1 cellular context compared by ENCODE assay signal in genomic region chr16:29807426-29808218, GRCh38.
TF ChIP-seq lines count a peak whose summit lies in the region.

No MANE protein-coding gene starts in this region.

TF ChIP-seq in HepG2, 621 proteins besides CTCF, POLR2A, EP300 and RAD21 (continued from another document and continues in another):
- TF ChIP-seq HNF1A (IDR thresholded peaks at IDR 0.05; ENCODE audit: low read depth) = no peak
- peak; percentile 90 for TF ChIP-seq HNF1A (CRISPR knock-in tag; IDR thresholded peaks at IDR 0.05; ENCODE audit: borderline replicate concordance)
- peak; percentile 96 for TF ChIP-seq BRD4 (CRISPR knock-in tag; IDR thresholded peaks at IDR 0.05)
- peak; percentile 97 for TF ChIP-seq ZNF530 (CRISPR knock-in tag; IDR thresholded peaks at IDR 0.05; ENCODE audit: low read depth)
- TF ChIP-seq HMGXB3 (CRISPR knock-in tag; IDR thresholded peaks at IDR 0.05; ENCODE audit: borderline replicate concordance) = 0 out of 2 replicates have a peak, but pooled peaks have one; percentile 31
- peak; percentile 98 for TF ChIP-seq ZNF350 (CRISPR knock-in tag; IDR thresholded peaks at IDR 0.05; ENCODE audit: borderline replicate concordance, low read depth)
- peak; percentile 99 for TF ChIP-seq IRF9 (CRISPR knock-in tag; IDR thresholded peaks at IDR 0.05; ENCODE audit: borderline replicate concordance)
- peak; percentile 98 for TF ChIP-seq MXD4 (CRISPR knock-in tag; IDR thresholded peaks at IDR 0.05)
- peak; percentile 26; the same call in 1 of the 2 replicates for TF ChIP-seq THYN1 (CRISPR knock-in tag; IDR thresholded peaks at IDR 0.05; ENCODE audit: borderline replicate concordance, low read depth)
- peak; percentile 97 for TF ChIP-seq ZBTB38 (CRISPR knock-in tag; IDR thresholded peaks at IDR 0.05)
- peak; percentile 97 for TF ChIP-seq ZSCAN31 (CRISPR knock-in tag; IDR thresholded peaks at IDR 0.05; ENCODE audit: low read depth)
- peak; percentile 94; the same call in 1 of the 2 replicates for TF ChIP-seq ZBTB3 (CRISPR knock-in tag; IDR thresholded peaks at IDR 0.05; ENCODE audit: borderline replicate concordance, low read depth)
- TF ChIP-seq SAP130 (CRISPR knock-in tag; IDR thresholded peaks at IDR 0.05; ENCODE audit: low read depth) = peak; percentile 97
- no peak; the same call in 1 of the 2 replicates for TF ChIP-seq STAT6 (CRISPR knock-in tag; IDR thresholded peaks at IDR 0.05; ENCODE audit: borderline replicate concordance)
- no peak for TF ChIP-seq SNRNP70 (IDR thresholded peaks at IDR 0.05; ENCODE audit: low read depth, low read length)
- TF ChIP-seq NBN (conservative IDR thresholded peaks at IDR 0.05) = no peak
- TF ChIP-seq TBX3 (IDR thresholded peaks at IDR 0.05; ENCODE audit: borderline replicate concordance) = no peak
- TF ChIP-seq NR1H2 (CRISPR knock-in tag; IDR thresholded peaks at IDR 0.05; ENCODE audit: borderline replicate concordance, low read depth) = peak; percentile 94; the same call in 1 of the 2 replicates
- peak; percentile 97; the same call in 1 of the 2 replicates for TF ChIP-seq RNF219 (CRISPR knock-in tag; IDR thresholded peaks at IDR 0.05)
- TF ChIP-seq CBX1 (IDR thresholded peaks at IDR 0.05; ENCODE audit: low read depth) = peak; percentile 24
- TF ChIP-seq TBX2 (CRISPR knock-in tag; IDR thresholded peaks at IDR 0.05; ENCODE audit: borderline replicate concordance) = peak; percentile 93
- TF ChIP-seq ZNF607 (CRISPR knock-in tag; IDR thresholded peaks at IDR 0.05; ENCODE audit: borderline replicate concordance) = peak; percentile 98
- peak; percentile 99; the same call in 1 of the 2 replicates for TF ChIP-seq ZNF235 (CRISPR knock-in tag; IDR thresholded peaks at IDR 0.05; ENCODE audit: borderline replicate concordance)
- TF ChIP-seq TFDP1 (CRISPR knock-in tag; IDR thresholded peaks at IDR 0.05; ENCODE audit: borderline replicate concordance) = peak; percentile 95
- TF ChIP-seq TFDP2 (CRISPR knock-in tag; IDR thresholded peaks at IDR 0.05) = peak; percentile 92
- peak; percentile 65 for TF ChIP-seq USF2 (IDR thresholded peaks at IDR 0.05; ENCODE audit: low read depth, low read length)
- 0 out of 2 replicates have a peak, but pooled peaks have one; percentile 47 for TF ChIP-seq USF2 (CRISPR knock-in tag; IDR thresholded peaks at IDR 0.05; ENCODE audit: borderline replicate concordance)
- TF ChIP-seq ZFP90 (CRISPR knock-in tag; IDR thresholded peaks at IDR 0.05; ENCODE audit: borderline replicate concordance) = peak; percentile 95
- no peak for TF ChIP-seq SMARCE1 (IDR thresholded peaks at IDR 0.05; ENCODE audit: borderline replicate concordance)
- TF ChIP-seq HDAC2 (CRISPR knock-in tag; IDR thresholded peaks at IDR 0.05) = peak; percentile 78
- no peak for TF ChIP-seq PHF5A (CRISPR knock-in tag; IDR thresholded peaks at IDR 0.05; ENCODE audit: low read depth, unreplicated experiment)
- peak; percentile 78 for TF ChIP-seq TEAD3 (CRISPR knock-in tag; optimal IDR thresholded peaks at IDR 0.05; ENCODE audit: borderline replicate concordance)
- TF ChIP-seq ZBTB33 (CRISPR knock-in tag; IDR thresholded peaks at IDR 0.05) = peak; percentile 82
- TF ChIP-seq U2AF2 (IDR thresholded peaks at IDR 0.05; ENCODE audit: low read depth, low read length) = no peak
